8 cellular contexts compared by ENCODE assay signal in genomic region chr4:4541040-4541631, GRCh38. TPM values are rescaled to one million over a fixed set of nuclear protein-coding genes. Genes with fewer than 3 reads are reported as not detected.
DNase-seq lines count a peak whose midpoint lies in the region; ATAC-seq, FAIRE-seq and TF ChIP-seq lines count a peak whose summit lies in the region.

No MANE protein-coding gene starts in this region.

- ATAC-seq in HG03139 (IDR thresholded peaks at IDR 0.05; ENCODE audit: unreplicated experiment): peak; percentile 36

- FAIRE-seq in bronchial epithelial cell (lab: Jason Lieb, UNC): no peak

- DNase-seq in activated CD8-positive, alpha-beta memory T cell treated with anti-CD3 and anti-CD28 coated beads for 48 hours (ENCODE audit: low read depth in 2 of 3, low spot score in 2 of 3): peak in 2 of 3 experiments; percentile 3 to 11
- DNase-seq in activated CD8-positive, alpha-beta memory T cell treated with anti-CD3 and anti-CD28 coated beads for 24 hours: no peak
- DNase-seq in SIG-M5 (lab: John Stamatoyannopoulos, UW): peak; percentile 79
- DNase-seq in bronchial epithelial cell (ENCODE audit: low read depth): peak; percentile 86
- peak; percentile 48 for DNase-seq in kidney glomerular epithelial cell (lab: John Stamatoyannopoulos, UW)
- peak; percentile 20 for DNase-seq in stimulated activated CD4-positive, alpha-beta T cell treated with anti-CD3 and anti-CD28 coated beads, Interleukin-4, amount 100 ng/mL, for 24 hours
- DNase-seq in midbrain (lab: John Stamatoyannopoulos, UW): no peak

- H3K4me3 ChIP-seq in bronchial epithelial cell (ENCODE audit: low read depth, low read length): peak overlapping the region; percentile 70

- TF ChIP-seq CTCF in bronchial epithelial cell (IDR thresholded peaks at IDR 0.05; ENCODE audit: insufficient read depth, low read length, severe bottlenecking): no peak

- no peaks in the 10 kb centered on the region for H3K36me3 ChIP-seq in bronchial epithelial cell (ENCODE audit: control insufficient read depth, insufficient read depth, low read length)

- H3K27me3 ChIP-seq in bronchial epithelial cell (ENCODE audit: control insufficient read depth, insufficient read depth, low read length): no peaks in the 10 kb centered on the region

RNA-seq across cellular contexts. Expression of gene STX18, which starts 0.7 kb away (rescaled TPM):
- 17.4 and 21.6 TPM in 2 replicates for total RNA-seq in bronchial epithelial cell

Comparison
In these comparisons a context has a peak if more than half of its experiments do, and no peak if none do; other contexts are left out.
1. DNase-seq: peak in activated CD8-positive, alpha-beta memory T cell treated with anti-CD3 and anti-CD28 coated beads for 48 hours (2 of 3), SIG-M5 (single experiment), bronchial epithelial cell (single experiment), kidney glomerular epithelial cell (single experiment) and stimulated activated CD4-positive, alpha-beta T cell treated with anti-CD3 and anti-CD28 coated beads, Interleukin-4, amount 100 ng/mL, for 24 hours (single experiment); none in activated CD8-positive, alpha-beta memory T cell treated with anti-CD3 and anti-CD28 coated beads for 24 hours (single experiment) and midbrain (single experiment).